17 cellular contexts compared by ENCODE assay signal in the genomic region with DNA sequence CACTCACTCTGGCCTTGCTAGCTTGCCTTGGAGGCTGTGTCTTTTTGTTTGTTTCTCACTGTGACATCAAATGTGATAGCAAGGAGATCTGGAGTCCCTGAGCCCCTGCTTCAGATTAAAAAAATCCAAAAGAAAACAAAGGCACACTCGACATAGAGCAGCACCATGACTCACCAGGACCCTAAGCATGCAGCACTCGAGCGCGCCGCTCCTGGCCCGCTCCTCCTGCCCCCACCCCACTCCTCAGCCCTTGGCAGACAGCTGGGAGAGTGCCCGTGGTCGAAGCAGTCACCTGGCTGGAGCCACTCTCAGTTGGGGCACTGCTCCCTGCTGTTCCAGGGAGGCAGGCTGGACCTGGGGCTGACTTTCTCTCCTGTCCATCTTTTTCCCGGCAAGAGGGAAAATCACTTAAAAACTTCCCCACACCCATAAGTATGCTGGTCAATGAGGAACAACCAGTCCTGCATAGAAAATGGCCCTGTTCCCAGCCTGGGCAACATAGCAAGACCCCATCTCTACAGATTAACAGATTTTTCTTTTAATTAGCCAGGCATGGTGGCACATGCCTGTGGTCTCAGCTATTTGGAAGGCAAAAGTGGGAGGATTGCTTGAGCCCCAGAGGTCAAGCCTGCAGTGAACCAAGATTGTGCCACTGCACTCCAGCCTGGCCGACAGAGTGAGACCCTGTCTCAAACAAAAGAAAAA.
"Had no signal": no experiment of that assay in that cellular context is flagged by ENCODE, and none has a peak within 500 bp of the region (broad histone marks: within the 10 kb centered on the region; RNA-seq: fewer than 3 reads in every experiment).

No MANE protein-coding gene starts in this region.

- H3K27me3 ChIP-seq: foreskin keratinocyte, ovary, sigmoid colon, testis had no signal

- H3K9me3 ChIP-seq: ovary, sigmoid colon, stomach, testis had no signal

- H3K4me3 ChIP-seq: ovary, sigmoid colon, stomach, testis had no signal

- H3K27ac ChIP-seq: foreskin keratinocyte, ovary, sigmoid colon, stomach, testis had no signal

- H3K27ac Mint-ChIP-seq: activated naive CD8-positive, alpha-beta T cell treated with anti-CD3 and anti-CD28 coated beads, Interleukin-2, amount 10 ng/mL, durations not matched to agents 7 days and 5 days; dendritic cell treated with granulocyte-macrophage colony-stimulating factor and Interleukin-4, amounts not matched to agents 40 ng/mL and 50 ng/mL, for 4 days; T-helper 2 cell treated with Interferon-gamma antibody and Interleukin-4, amounts not matched to agents 5 μg/mL and 100 μg/mL, for 36 hours had no signal

- H3K4me3 Mint-ChIP-seq: activated naive CD8-positive, alpha-beta T cell treated with anti-CD3 and anti-CD28 coated beads, Interleukin-2, amount 10 ng/mL, durations not matched to agents 7 days and 5 days; dendritic cell treated with granulocyte-macrophage colony-stimulating factor and Interleukin-4, amounts not matched to agents 40 ng/mL and 50 ng/mL, for 4 days; T-helper 2 cell treated with Interferon-gamma antibody and Interleukin-4, amounts not matched to agents 5 μg/mL and 100 μg/mL, for 36 hours had no signal

- H3K4me1 ChIP-seq: foreskin keratinocyte, testis had no signal

- ATAC-seq: foreskin keratinocyte had no signal

- H3K36me3 Mint-ChIP-seq: activated naive CD8-positive, alpha-beta T cell treated with anti-CD3 and anti-CD28 coated beads, Interleukin-2, amount 10 ng/mL, durations not matched to agents 7 days and 5 days had no signal

- DNase-seq: activated CD4-positive, alpha-beta T cell treated with anti-CD3 and anti-CD28 coated beads, Interleukin-2, amount 50 U/mL, for 1 hour; activated CD4-positive, CD25-positive, alpha-beta regulatory T cell; activated CD8-positive, alpha-beta memory T cell treated with anti-CD3 and anti-CD28 coated beads for 24 hours; activated naive CD4-positive, alpha-beta T cell; activated naive CD8-positive, alpha-beta T cell treated with anti-CD3 and anti-CD28 coated beads, Interleukin-2, amount 10 ng/mL, durations not matched to agents 7 days and 5 days; effector memory CD4-positive, alpha-beta T cell; foreskin keratinocyte; kidney glomerular epithelial cell; midbrain; ovary; sigmoid colon; stimulated activated CD4-positive, alpha-beta T cell treated with anti-CD3 and anti-CD28 coated beads, Interleukin-12 subunit alpha, Interleukin-12 subunit beta, amount 100 ng/mL, for 4 hours; stimulated activated CD4-positive, alpha-beta T cell treated with anti-CD3 and anti-CD28 coated beads, Interleukin-2, amount 100 ng/mL, for 24 hours; stomach; testis had no signal

- H3K9me3 Mint-ChIP-seq: activated naive CD8-positive, alpha-beta T cell treated with anti-CD3 and anti-CD28 coated beads, Interleukin-2, amount 10 ng/mL, durations not matched to agents 7 days and 5 days; dendritic cell treated with granulocyte-macrophage colony-stimulating factor and Interleukin-4, amounts not matched to agents 40 ng/mL and 50 ng/mL, for 4 days; T-helper 2 cell treated with Interferon-gamma antibody and Interleukin-4, amounts not matched to agents 5 μg/mL and 100 μg/mL, for 36 hours had no signal

- H3K4me1 Mint-ChIP-seq: activated naive CD8-positive, alpha-beta T cell treated with anti-CD3 and anti-CD28 coated beads, Interleukin-2, amount 10 ng/mL, durations not matched to agents 7 days and 5 days had no signal

- H3K36me3 ChIP-seq: ovary, sigmoid colon, stomach had no signal
